In the genomic region with DNA sequence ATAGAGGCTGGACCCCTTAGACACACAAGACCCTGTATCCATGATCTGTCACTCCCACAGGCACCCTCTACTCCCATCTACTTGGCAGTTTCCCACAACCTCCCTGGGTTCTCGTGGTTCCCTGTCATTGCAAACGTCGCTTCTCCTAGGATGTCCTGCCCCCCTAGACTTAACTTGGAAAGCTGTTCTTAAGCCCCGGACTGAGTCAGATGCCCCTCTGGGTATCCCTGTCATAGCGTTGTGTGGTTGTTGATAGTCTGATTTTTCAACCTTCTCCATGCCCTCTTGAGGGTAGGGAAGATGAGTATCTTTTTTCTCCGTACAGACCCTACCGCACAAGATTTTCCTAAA, we compare ENCODE assay signal across 1 cellular context.
TF ChIP-seq lines count a peak whose summit lies in the region.

No MANE protein-coding gene starts in this region.

TF ChIP-seq in HCT116, 20 proteins besides CTCF, POLR2A, EP300 and RAD21 (continued from another document):
- TF ChIP-seq, protein P1, sequence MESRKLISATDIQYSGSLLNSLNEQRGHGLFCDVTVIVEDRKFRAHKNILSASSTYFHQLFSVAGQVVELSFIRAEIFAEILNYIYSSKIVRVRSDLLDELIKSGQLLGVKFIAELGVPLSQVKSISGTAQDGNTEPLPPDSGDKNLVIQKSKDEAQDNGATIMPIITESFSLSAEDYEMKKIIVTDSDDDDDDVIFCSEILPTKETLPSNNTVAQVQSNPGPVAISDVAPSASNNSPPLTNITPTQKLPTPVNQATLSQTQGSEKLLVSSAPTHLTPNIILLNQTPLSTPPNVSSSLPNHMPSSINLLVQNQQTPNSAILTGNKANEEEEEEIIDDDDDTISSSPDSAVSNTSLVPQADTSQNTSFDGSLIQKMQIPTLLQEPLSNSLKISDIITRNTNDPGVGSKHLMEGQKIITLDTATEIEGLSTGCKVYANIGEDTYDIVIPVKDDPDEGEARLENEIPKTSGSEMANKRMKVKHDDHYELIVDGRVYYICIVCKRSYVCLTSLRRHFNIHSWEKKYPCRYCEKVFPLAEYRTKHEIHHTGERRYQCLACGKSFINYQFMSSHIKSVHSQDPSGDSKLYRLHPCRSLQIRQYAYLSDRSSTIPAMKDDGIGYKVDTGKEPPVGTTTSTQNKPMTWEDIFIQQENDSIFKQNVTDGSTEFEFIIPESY (IDR thresholded peaks at IDR 0.05; ENCODE audit: extremely low read depth, insufficient replicate concordance, low read length): no peak
- TF ChIP-seq, protein P2, sequence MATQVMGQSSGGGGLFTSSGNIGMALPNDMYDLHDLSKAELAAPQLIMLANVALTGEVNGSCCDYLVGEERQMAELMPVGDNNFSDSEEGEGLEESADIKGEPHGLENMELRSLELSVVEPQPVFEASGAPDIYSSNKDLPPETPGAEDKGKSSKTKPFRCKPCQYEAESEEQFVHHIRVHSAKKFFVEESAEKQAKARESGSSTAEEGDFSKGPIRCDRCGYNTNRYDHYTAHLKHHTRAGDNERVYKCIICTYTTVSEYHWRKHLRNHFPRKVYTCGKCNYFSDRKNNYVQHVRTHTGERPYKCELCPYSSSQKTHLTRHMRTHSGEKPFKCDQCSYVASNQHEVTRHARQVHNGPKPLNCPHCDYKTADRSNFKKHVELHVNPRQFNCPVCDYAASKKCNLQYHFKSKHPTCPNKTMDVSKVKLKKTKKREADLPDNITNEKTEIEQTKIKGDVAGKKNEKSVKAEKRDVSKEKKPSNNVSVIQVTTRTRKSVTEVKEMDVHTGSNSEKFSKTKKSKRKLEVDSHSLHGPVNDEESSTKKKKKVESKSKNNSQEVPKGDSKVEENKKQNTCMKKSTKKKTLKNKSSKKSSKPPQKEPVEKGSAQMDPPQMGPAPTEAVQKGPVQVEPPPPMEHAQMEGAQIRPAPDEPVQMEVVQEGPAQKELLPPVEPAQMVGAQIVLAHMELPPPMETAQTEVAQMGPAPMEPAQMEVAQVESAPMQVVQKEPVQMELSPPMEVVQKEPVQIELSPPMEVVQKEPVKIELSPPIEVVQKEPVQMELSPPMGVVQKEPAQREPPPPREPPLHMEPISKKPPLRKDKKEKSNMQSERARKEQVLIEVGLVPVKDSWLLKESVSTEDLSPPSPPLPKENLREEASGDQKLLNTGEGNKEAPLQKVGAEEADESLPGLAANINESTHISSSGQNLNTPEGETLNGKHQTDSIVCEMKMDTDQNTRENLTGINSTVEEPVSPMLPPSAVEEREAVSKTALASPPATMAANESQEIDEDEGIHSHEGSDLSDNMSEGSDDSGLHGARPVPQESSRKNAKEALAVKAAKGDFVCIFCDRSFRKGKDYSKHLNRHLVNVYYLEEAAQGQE (IDR thresholded peaks at IDR 0.05; ENCODE audit: low read depth): no peak
- TF ChIP-seq TCF7L2 (IDR thresholded peaks at IDR 0.05; ENCODE audit: borderline replicate concordance, extremely low read depth, insufficient read depth, insufficient read length): no peak
